In the genomic region with DNA sequence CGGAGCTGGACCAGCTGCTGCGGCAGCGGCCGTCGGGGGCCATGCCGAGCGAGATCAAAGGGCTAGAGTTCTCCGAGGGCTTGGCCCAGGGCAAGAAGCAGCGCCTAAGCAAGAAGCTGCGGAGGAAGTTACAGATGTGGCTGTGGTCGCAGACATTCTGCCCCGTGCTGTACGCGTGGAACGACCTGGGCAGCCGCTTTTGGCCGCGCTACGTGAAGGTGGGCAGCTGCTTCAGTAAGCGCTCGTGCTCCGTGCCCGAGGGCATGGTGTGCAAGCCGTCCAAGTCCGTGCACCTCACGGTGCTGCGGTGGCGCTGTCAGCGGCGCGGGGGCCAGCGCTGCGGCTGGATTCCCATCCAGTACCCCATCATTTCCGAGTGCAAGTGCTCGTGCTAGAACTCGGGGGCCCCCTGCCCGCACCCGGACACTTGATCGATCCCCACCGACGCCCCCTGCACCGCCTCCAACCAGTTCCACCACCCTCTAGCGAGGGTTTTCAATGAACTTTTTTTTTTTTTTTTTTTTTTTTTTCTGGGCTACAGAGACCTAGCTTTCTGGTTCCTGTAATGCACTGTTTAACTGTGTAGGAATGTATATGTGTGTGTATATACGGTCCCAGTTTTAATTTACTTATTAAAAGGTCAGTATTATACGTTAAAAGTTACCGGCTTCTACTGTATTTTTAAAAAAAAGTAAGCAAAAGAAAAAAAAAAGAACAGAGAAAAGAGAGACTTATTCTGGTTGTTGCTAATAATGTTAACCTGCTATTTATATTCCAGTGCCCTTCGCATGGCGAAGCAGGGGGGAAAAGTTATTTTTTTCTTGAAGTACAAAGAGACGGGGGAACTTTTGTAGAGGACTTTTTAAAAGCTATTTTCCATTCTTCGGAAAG, we compare ENCODE assay signal across 8 cellular contexts. TPM values are rescaled to one million over a fixed set of nuclear protein-coding genes. Genes with fewer than 3 reads are reported as not detected.
DNase-seq lines count a peak whose midpoint lies in the region; ATAC-seq and TF ChIP-seq lines count a peak whose summit lies in the region.

No MANE protein-coding gene starts in this region.

- H3K36me3 ChIP-seq in right lobe of liver = no peaks in the 10 kb centered on the region
- no peaks in the 10 kb centered on the region for H3K36me3 ChIP-seq in thoracic aorta

- H3K27ac ChIP-seq in right lobe of liver (no peak overlapping the region), thoracic aorta (peak overlapping the region in 1 of 2 donors; percentile 50)

- WGBS in right lobe of liver (ENCODE audit: insufficient coverage, low coverage, low lambda C conversion rate, missing lambda C conversion rate) = 2% methylated on average over 29 of the region's 50 CpGs

- TF ChIP-seq CTCF in astrocyte of the spinal cord (IDR thresholded peaks at IDR 0.05; ENCODE audit: low read depth, low read length) = no peak
- TF ChIP-seq CTCF in right lobe of liver (IDR thresholded peaks at IDR 0.05) = no peak
- TF ChIP-seq CTCF in thoracic aorta (IDR thresholded peaks at IDR 0.05) = no peak

- H3K4me3 ChIP-seq in astrocyte of the spinal cord (ENCODE audit: low read depth, low read length) = peak overlapping the region; percentile 40
- peak overlapping the region; percentile 39 to 58 (median 44) for H3K4me3 ChIP-seq in right lobe of liver
- H3K4me3 ChIP-seq in thoracic aorta = peak overlapping the region; percentile 82

- H3K9me3 ChIP-seq in right lobe of liver = no peaks in the 10 kb centered on the region
- no peaks in the 10 kb centered on the region for H3K9me3 ChIP-seq in thoracic aorta

- in situ Hi-C loops in astrocyte of the spinal cord (cut with HindIII; ENCODE audit: low sequenced_read_pairs) = no loop called here

- intact Hi-C loops in right lobe of liver (cut with DNase I) = loop anchor here (5.0 to 10.0 kb wide), 2 partner anchors 120 to 123 kb away; no protein-coding TSS in a partner anchor

- peaks cover 0 to 30% (median 7%) of the 10 kb centered on the region in 4 donors for H3K4me1 ChIP-seq in right lobe of liver
- H3K4me1 ChIP-seq in thoracic aorta (ENCODE audit: control insufficient read depth in 1 of 2, low read depth in 2 of 2) = peaks cover 24 to 43% of the 10 kb centered on the region in 2 donors

- ATAC-seq in right lobe of liver (no peak), thoracic aorta (ENCODE audit: insufficient number of reproducible peaks, low FRiP score, low read depth) (no peak)

- TF ChIP-seq POLR2A in right lobe of liver (IDR thresholded peaks at IDR 0.05) = no peak

- DNase-seq in activated gamma-delta T cell treated with Interleukin-2 at 50 U/mL for 16 hours (peak; percentile 19), activated gamma-delta T cell (lab: John Stamatoyannopoulos, UW) (no peak), RPMI8226 (peak; percentile 26), astrocyte of the spinal cord (ENCODE audit: low read depth, low spot score) (peak; percentile 5), right lobe of liver (peak in 1 of 3 donors; percentile 24), thoracic aorta (ENCODE audit: low spot score) (no peak), cortex of kidney (lab: John Stamatoyannopoulos, UW) (no peak)
- DNase-seq in NK-92 treated with Interleukin-12 subunit alpha and Interleukin-12 subunit beta, amount 100 ng/mL, for 24 hours (lab: John Stamatoyannopoulos, UW) = no peak

- peaks cover 0 to 19% of the 10 kb centered on the region in 2 donors for H3K27me3 ChIP-seq in right lobe of liver
- H3K27me3 ChIP-seq in thoracic aorta (replicated peaks; ENCODE audit: insufficient read depth) = no peaks in the 10 kb centered on the region

RNA-seq across cellular contexts. Expression of a gene that starts 1.3 kb away (rescaled TPM):
- under 1 TPM in 2 of 6 experiments, not detected in 4; 0.11 to 0.29 TPM for total RNA-seq in right lobe of liver
- 1 to 10 TPM in 1 of 2 donors, under 1 TPM in 1; 0.81 to 2.3 TPM for total RNA-seq in thoracic aorta

Comparison
In these comparisons a context has a peak if more than half of its experiments do, and no peak if none do; other contexts are left out.
1. DNase-seq: peak in activated gamma-delta T cell treated with Interleukin-2 at 50 U/mL for 16 hours (single experiment), RPMI8226 (single experiment) and astrocyte of the spinal cord (single experiment); none in activated gamma-delta T cell (single experiment), thoracic aorta (single experiment), cortex of kidney (single experiment) and NK-92 treated with Interleukin-12 subunit alpha and Interleukin-12 subunit beta, amount 100 ng/mL, for 24 hours (single experiment).
2. Peak in every context shown above with its lines, with median percentiles within 50 percentile points of each other: H3K4me3 ChIP-seq.